Comparison of ENCODE assay signal across 22 cellular contexts in genomic region chr6:154112181-154112809, GRCh38.
A peak's percentile ranks its signal among the peaks of the same experiment; 100 is the strongest.
DNase-seq lines count a peak whose midpoint lies in the region; ATAC-seq and TF ChIP-seq lines count a peak whose summit lies in the region.
"Had no signal": no experiment of that assay in that cellular context is flagged by ENCODE, and none has a peak within 500 bp of the region (broad histone marks: within the 10 kb centered on the region; RNA-seq: fewer than 3 reads in every experiment).

No MANE protein-coding gene starts in this region.

- TF ChIP-seq CTCF in RWPE2 (IDR thresholded peaks at IDR 0.05; ENCODE audit: poor library complexity, severe bottlenecking): no peak
- no peak for TF ChIP-seq CTCF in foreskin keratinocyte (conservative IDR thresholded peaks at IDR 0.05)

- H3K36me3 ChIP-seq in RWPE2 (ENCODE audit: low read depth): no peaks in the 10 kb centered on the region
- H3K36me3 ChIP-seq: right lobe of liver, stomach, upper lobe of left lung had no signal

- H3K4me3 ChIP-seq in RWPE2 (ENCODE audit: severe bottlenecking): no peak overlapping the region
- H3K4me3 ChIP-seq: right lobe of liver, SK-N-MC, stomach, upper lobe of left lung had no signal

- no peaks in the 10 kb centered on the region for H3K27me3 ChIP-seq in RWPE2 (ENCODE audit: insufficient read depth, poor library complexity, severe bottlenecking)
- H3K27me3 ChIP-seq in foreskin keratinocyte: no peaks in the 10 kb centered on the region
- H3K27me3 ChIP-seq: right lobe of liver, stomach, upper lobe of left lung had no signal

- H3K4me1 Mint-ChIP-seq in stimulated activated naive CD8-positive, alpha-beta T cell treated with anti-CD3 and anti-CD28 coated beads, Interleukin-15, amount 100 ng/mL, for 72 hours: no peaks in the 10 kb centered on the region
- H3K4me1 Mint-ChIP-seq: activated CD8-positive, alpha-beta memory T cell treated with anti-CD3 and anti-CD28 coated beads, Interleukin-2, amount 10 ng/mL, durations not matched to agents 7 days and 5 days; CD8-positive, alpha-beta memory T cell; IgD-negative memory B cell had no signal

- H3K27ac Mint-ChIP-seq in stimulated activated naive CD8-positive, alpha-beta T cell treated with anti-CD3 and anti-CD28 coated beads, Interleukin-15, amount 100 ng/mL, for 72 hours: no peak overlapping the region
- H3K27ac Mint-ChIP-seq: activated CD8-positive, alpha-beta memory T cell treated with anti-CD3 and anti-CD28 coated beads, Interleukin-2, amount 10 ng/mL, durations not matched to agents 7 days and 5 days; CD8-positive, alpha-beta memory T cell; IgD-negative memory B cell had no signal

- peak; percentile 26 for ATAC-seq in stimulated activated naive CD8-positive, alpha-beta T cell treated with anti-CD3 and anti-CD28 coated beads, Interleukin-15, amount 100 ng/mL, for 72 hours
- no peak for ATAC-seq in stimulated activated naive CD8-positive, alpha-beta T cell treated with anti-CD3 and anti-CD28 coated beads, Interleukin-15, Interleukin-2, amounts not matched to agents 100 U/mL and 50 U/mL, for 24 hours
- ATAC-seq in RWPE2 (ENCODE audit: low read depth): peak; percentile 88
- peak; percentile 93 for ATAC-seq in foreskin keratinocyte
- ATAC-seq in HG03442 (IDR thresholded peaks at IDR 0.05; ENCODE audit: unreplicated experiment): no peak
- no peak for ATAC-seq in GM19035 (IDR thresholded peaks at IDR 0.05; ENCODE audit: unreplicated experiment)
- no peak for ATAC-seq in GM18511 (IDR thresholded peaks at IDR 0.05; ENCODE audit: unreplicated experiment)
- ATAC-seq: activated CD8-positive, alpha-beta memory T cell treated with anti-CD3 and anti-CD28 coated beads, Interleukin-2, amount 10 ng/mL, durations not matched to agents 7 days and 5 days; left ventricle myocardium superior; right lobe of liver had no signal

- peaks cover 9% of the 10 kb centered on the region for H3K27me3 Mint-ChIP-seq in stimulated activated naive CD8-positive, alpha-beta T cell treated with anti-CD3 and anti-CD28 coated beads, Interleukin-15, amount 100 ng/mL, for 72 hours
- H3K27me3 Mint-ChIP-seq: activated CD8-positive, alpha-beta memory T cell treated with anti-CD3 and anti-CD28 coated beads, Interleukin-2, amount 10 ng/mL, durations not matched to agents 7 days and 5 days had no signal

- no peak overlapping the region for H3K4me3 Mint-ChIP-seq in stimulated activated naive CD8-positive, alpha-beta T cell treated with anti-CD3 and anti-CD28 coated beads, Interleukin-15, amount 100 ng/mL, for 72 hours
- H3K4me3 Mint-ChIP-seq: activated CD8-positive, alpha-beta memory T cell treated with anti-CD3 and anti-CD28 coated beads, Interleukin-2, amount 10 ng/mL, durations not matched to agents 7 days and 5 days; CD8-positive, alpha-beta memory T cell; IgD-negative memory B cell had no signal

- H3K4me1 ChIP-seq in RWPE2 (ENCODE audit: insufficient read depth, poor library complexity, severe bottlenecking) (peaks cover 26% of the 10 kb centered on the region), foreskin keratinocyte (peaks cover 21% of the 10 kb centered on the region)
- H3K4me1 ChIP-seq: right lobe of liver, stomach, upper lobe of left lung had no signal

- no peak for DNase-seq in stimulated activated naive CD8-positive, alpha-beta T cell treated with anti-CD3 and anti-CD28 coated beads, Interleukin-15, amount 100 ng/mL, for 72 hours
- no peak for DNase-seq in stimulated activated naive CD8-positive, alpha-beta T cell treated with anti-CD3 and anti-CD28 coated beads, Interleukin-15, Interleukin-2, amounts not matched to agents 100 U/mL and 50 U/mL, for 24 hours
- DNase-seq in RWPE2 (ENCODE audit: low spot score) (no peak), foreskin keratinocyte (peak; percentile 88 to 93), NCI-H1048 (lab: John Stamatoyannopoulos, UW) (no peak)
- DNase-seq: activated CD8-positive, alpha-beta memory T cell treated with anti-CD3 and anti-CD28 coated beads, Interleukin-2, amount 10 ng/mL, durations not matched to agents 7 days and 5 days; activated gamma-delta T cell; CD8-positive, alpha-beta memory T cell; effector memory CD4-positive, alpha-beta T cell; left ventricle myocardium superior; NCI-H2107; NCI-H524; OCI-M1; right lobe of liver; stomach; T-helper 9 cell had no signal

- H3K9me3 ChIP-seq in RWPE2 (ENCODE audit: severe bottlenecking): no peaks in the 10 kb centered on the region
- H3K9me3 ChIP-seq: right lobe of liver, stomach, upper lobe of left lung had no signal

- no peaks in the 10 kb centered on the region for H3K9me3 Mint-ChIP-seq in stimulated activated naive CD8-positive, alpha-beta T cell treated with anti-CD3 and anti-CD28 coated beads, Interleukin-15, amount 100 ng/mL, for 72 hours

- peak overlapping the region; percentile 71 for H3K27ac ChIP-seq in RWPE2 (ENCODE audit: poor library complexity, severe bottlenecking)
- no peak overlapping the region for H3K27ac ChIP-seq in foreskin keratinocyte
- H3K27ac ChIP-seq: right lobe of liver, SK-N-MC, stomach, upper lobe of left lung had no signal

Comparison
In these comparisons a context has a peak if more than half of its experiments do, and no peak if none do; other contexts are left out.
1. ATAC-seq: peak in stimulated activated naive CD8-positive, alpha-beta T cell treated with anti-CD3 and anti-CD28 coated beads, Interleukin-15, amount 100 ng/mL, for 72 hours (single experiment), RWPE2 (single experiment) and foreskin keratinocyte (single experiment); none in stimulated activated naive CD8-positive, alpha-beta T cell treated with anti-CD3 and anti-CD28 coated beads, Interleukin-15, Interleukin-2, amounts not matched to agents 100 U/mL and 50 U/mL, for 24 hours (single experiment), HG03442 (single experiment), GM19035 (single experiment) and GM18511 (single experiment).
2. DNase-seq: peak in foreskin keratinocyte (2 of 2); none in stimulated activated naive CD8-positive, alpha-beta T cell treated with anti-CD3 and anti-CD28 coated beads, Interleukin-15, amount 100 ng/mL, for 72 hours (0 of 2), stimulated activated naive CD8-positive, alpha-beta T cell treated with anti-CD3 and anti-CD28 coated beads, Interleukin-15, Interleukin-2, amounts not matched to agents 100 U/mL and 50 U/mL, for 24 hours (single experiment), RWPE2 (single experiment) and NCI-H1048 (single experiment).